ENCODE assay signal across 16 cellular contexts in the genomic region with DNA sequence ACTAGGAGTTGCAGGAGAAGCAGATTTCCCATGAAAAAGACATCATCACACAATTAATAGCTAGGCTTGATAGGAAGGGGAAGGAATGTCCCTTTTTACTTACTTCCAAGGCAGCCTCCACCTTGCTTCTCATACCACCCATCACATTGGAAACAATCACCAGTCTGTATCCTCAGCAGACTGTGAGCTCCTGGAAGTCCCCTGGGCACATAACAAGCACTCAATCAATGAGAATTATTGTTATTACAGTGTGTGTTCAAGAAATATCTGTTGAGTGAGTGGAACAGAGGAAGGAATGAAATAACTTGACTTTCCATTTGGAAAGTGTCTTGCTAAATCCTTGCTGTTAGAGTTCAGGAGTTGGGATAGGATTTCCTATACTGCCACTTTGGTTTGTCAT. TPM values are rescaled to one million over a fixed set of nuclear protein-coding genes. Genes with fewer than 3 reads are reported as not detected.
A peak's percentile ranks its signal among the peaks of the same experiment; 100 is the strongest.
DNase-seq lines count a peak whose midpoint lies in the region; ATAC-seq and TF ChIP-seq lines count a peak whose summit lies in the region.
"Had no signal": no experiment of that assay in that cellular context is flagged by ENCODE, and none has a peak within 500 bp of the region (broad histone marks: within the 10 kb centered on the region; RNA-seq: fewer than 3 reads in every experiment).

No MANE protein-coding gene starts in this region.

- no peaks in the 10 kb centered on the region for H3K27me3 ChIP-seq in BLaER1
- no peaks in the 10 kb centered on the region for H3K27me3 ChIP-seq in PC-9 (ENCODE audit: insufficient read depth, low read depth)
- H3K27me3 ChIP-seq in lung (ENCODE audit: control insufficient read depth, insufficient read depth), result no peaks in the 10 kb centered on the region
- H3K27me3 ChIP-seq in ovary, result no peaks in the 10 kb centered on the region
- H3K27me3 ChIP-seq: BE2C had no signal

- TF ChIP-seq EP300 in ovary (IDR thresholded peaks at IDR 0.05), result no peak

- TF ChIP-seq CTCF in PC-9 (conservative IDR thresholded peaks at IDR 0.05), result no peak
- TF ChIP-seq CTCF in lung (IDR thresholded peaks at IDR 0.05; ENCODE audit: control extremely low read depth, extremely low read depth), result no peak
- TF ChIP-seq CTCF in ovary (IDR thresholded peaks at IDR 0.05), result no peak

- H3K79me2 ChIP-seq in PC-9 (ENCODE audit: low read depth), result peaks cover 41% of the 10 kb centered on the region

- peak overlapping the region; percentile 47 for H3K4me2 ChIP-seq in BLaER1
- peak overlapping the region; percentile 64 for H3K4me2 ChIP-seq in PC-9

- H3K9me3 ChIP-seq in BLaER1, result no peaks in the 10 kb centered on the region
- no peaks in the 10 kb centered on the region for H3K9me3 ChIP-seq in PC-9 (ENCODE audit: insufficient read depth, low read depth)
- no peaks in the 10 kb centered on the region for H3K9me3 ChIP-seq in lung (ENCODE audit: control insufficient read depth in 2 of 2, insufficient read depth in 1 of 2, low read length in 1 of 2)
- H3K9me3 ChIP-seq in ovary, result no peaks in the 10 kb centered on the region
- H3K9me3 ChIP-seq: BE2C had no signal

- no peak overlapping the region for H3K9ac ChIP-seq in BLaER1

- H3K27ac ChIP-seq in BLaER1, result no peak overlapping the region
- H3K27ac ChIP-seq in PC-9, result peak overlapping the region; percentile 75
- H3K27ac ChIP-seq in lung (ENCODE audit: low read depth in 1 of 2, low read length in 1 of 2), result peak overlapping the region; percentile 52
- H3K27ac ChIP-seq in ovary, result no peak overlapping the region
- H3K27ac ChIP-seq: coronary artery, epithelial cell of prostate had no signal

- no peak overlapping the region for H3K4me3 ChIP-seq in BLaER1
- peak overlapping the region; percentile 21; the same call in 1 of the 2 replicates for H3K4me3 ChIP-seq in PC-9
- H3K4me3 ChIP-seq in lung, result no peak overlapping the region
- no peak overlapping the region for H3K4me3 ChIP-seq in ovary
- H3K4me3 ChIP-seq: coronary artery had no signal

- H4K20me1 ChIP-seq in BLaER1, result no peaks in the 10 kb centered on the region
- H4K20me1 ChIP-seq in PC-9 (ENCODE audit: insufficient read depth), result no peaks in the 10 kb centered on the region

- POLR2A ChIA-PET in PC-9 (lab: Charles Lee; ENCODE audit: unreplicated experiment), result no interaction called here

- peak overlapping the region; percentile 10; the same call in 1 of the 2 replicates for H2AFZ ChIP-seq in PC-9

- CTCF ChIA-PET in PC-9 (lab: Charles Lee), result no interaction called here

- H3K4me1 ChIP-seq in BLaER1 (peaks cover 15% of the 10 kb centered on the region), PC-9 (replicated peaks; ENCODE audit: insufficient read depth) (peaks cover 58% of the 10 kb centered on the region), lung (ENCODE audit: control insufficient read depth in 2 of 2, insufficient read depth in 2 of 2, low read length in 2 of 2) (peaks cover 7 to 26% of the 10 kb centered on the region in 2 donors), ovary (ENCODE audit: insufficient read depth) (peaks cover 2% of the 10 kb centered on the region)
- H3K4me1 ChIP-seq: BE2C had no signal

- BruUV-seq in PC-9 (replicated peaks; lab: Mats Ljungman, UMichigan), result no TSS peak

- peaks cover 19% of the 10 kb centered on the region; the same call in 1 of the 2 replicates for H3F3A ChIP-seq in PC-9 (ENCODE audit: insufficient read depth, low read depth)

- intact Hi-C loops in PC-9 (cut with micrococcal nuclease; ENCODE audit: unreplicated experiment), result loop anchor here (2.0 kb wide), 1 partner anchor 70 kb away; no protein-coding TSS in a partner anchor
- intact Hi-C loops in ovary (cut with DNase I), result no loop called here

- ATAC-seq in lung (ENCODE audit: insufficient read depth, low FRiP score) (no peak), GM21717 (IDR thresholded peaks at IDR 0.05; ENCODE audit: unreplicated experiment) (no peak)

- H3K36me3 ChIP-seq in BLaER1 (no peaks in the 10 kb centered on the region), PC-9 (ENCODE audit: low read depth) (no peaks in the 10 kb centered on the region), lung (ENCODE audit: control insufficient read depth in 2 of 2, insufficient read depth in 2 of 2, low read length in 2 of 2) (no peaks in the 10 kb centered on the region), ovary (no peaks in the 10 kb centered on the region)
- H3K36me3 ChIP-seq: BE2C had no signal

- no peak for TF ChIP-seq POLR2A in ovary (IDR thresholded peaks at IDR 0.05)

- DNase-seq in DMS53 (lab: John Stamatoyannopoulos, UW), result peak; percentile 72
- no peak for DNase-seq in PC-9
- no peak for DNase-seq in lung (ENCODE audit: low spot score)
- DNase-seq in ovary, result no peak
- no peak for DNase-seq in NCI-H146 (lab: John Stamatoyannopoulos, UW)
- no peak for DNase-seq in NCI-H1105 (lab: John Stamatoyannopoulos, UW)
- DNase-seq: activated CD4-positive, alpha-beta memory T cell treated with anti-CD3 and anti-CD28 coated beads for 36 hours; aorta; BE2C; H7; NCI-H524; T1000 had no signal

- H3K9me2 ChIP-seq in PC-9 (ENCODE audit: insufficient read depth), result no peaks in the 10 kb centered on the region

RNA-seq across cellular contexts. Expression of gene HIVEP3, which starts 36.2 kb away (rescaled TPM):
- total RNA-seq in PC-9 (2021) (8.1 and 11.0 TPM in 2 replicates), lung (10 to 100 TPM in 1 of 2 donors, 1 to 10 TPM in 1; 8.9 to 14.7 TPM), ovary (1 to 10 TPM; 3.2 to 7.5 (median 5.5) TPM)
- polyA plus RNA-seq in lung (1 to 10 TPM; 7.0 to 8.7 TPM), ovary (1 to 10 TPM; 3.0 to 4.4 TPM)

Comparison
In these comparisons a context has a peak if more than half of its experiments do, and no peak if none do; other contexts are left out.
1. H3K27ac ChIP-seq: peak in PC-9 (single experiment) and lung (2 of 2); none in BLaER1 (single experiment) and ovary (0 of 2).